ENCODE assay signal across 27 cellular contexts in genomic region chr5:126389179-126389578, GRCh38.
"Had no signal": no experiment of that assay in that cellular context is flagged by ENCODE, and none has a peak within 500 bp of the region (broad histone marks: within the 10 kb centered on the region; RNA-seq: fewer than 3 reads in every experiment).

No MANE protein-coding gene starts in this region.

- H3K9me3 ChIP-seq: ascending aorta, esophagus muscularis mucosa, gastrocnemius medialis had no signal

- DNase-seq: activated CD4-positive, alpha-beta memory T cell treated with anti-CD3 and anti-CD28 coated beads for 36 hours; activated CD4-positive, alpha-beta T cell treated with anti-CD3 and anti-CD28 coated beads for 36 hours; activated CD4-positive, alpha-beta T cell treated with anti-CD3 and anti-CD28 coated beads, Interleukin-2, amount 10 ng/mL, durations not matched to agents 24 days and 14 days; activated CD4-positive, CD25-positive, alpha-beta regulatory T cell; activated CD4-positive, CD25-positive, alpha-beta regulatory T cell treated with anti-CD3 and anti-CD28 coated beads, Interleukin-2, amount 50 U/mL, for 72 hours; activated CD8-positive, alpha-beta memory T cell treated with anti-CD3 and anti-CD28 coated beads, Interleukin-2, amount 10 ng/mL, durations not matched to agents 7 days and 5 days; activated CD8-positive, alpha-beta memory T cell treated with anti-CD3 and anti-CD28 coated beads, Interleukin-2, amount 50 U/mL, for 4 hours; activated CD8-positive, alpha-beta T cell treated with anti-CD3 and anti-CD28 coated beads, Interleukin-2, amount 10 ng/mL, durations not matched to agents 7 days and 5 days; activated gamma-delta T cell; activated naive CD4-positive, alpha-beta T cell; activated naive CD4-positive, alpha-beta T cell treated with anti-CD3 and anti-CD28 coated beads, Interleukin-2, amount 10 ng/mL, durations not matched to agents 7 days and 5 days; activated naive CD8-positive, alpha-beta T cell treated with anti-CD3 and anti-CD28 coated beads, Interleukin-2, amount 10 ng/mL, durations not matched to agents 7 days and 5 days; activated T-cell treated with anti-CD3 and anti-CD28 coated beads, Interleukin-2, amount 50 U/mL, for 1 hour; activated T-cell treated with anti-CD3 and anti-CD28 coated beads, Interleukin-2, amount 50 U/mL, for 48 hours; cortex of kidney; dermis blood vessel endothelial cell; effector CD4-positive, alpha-beta T cell; effector memory CD8-positive, alpha-beta T cell; erythroblast; foreskin keratinocyte; gastrocnemius medialis; glutamatergic neuron; T-helper 2 cell had no signal

- H3K4me3 ChIP-seq: ascending aorta, esophagus muscularis mucosa, gastrocnemius medialis had no signal

- ATAC-seq: activated CD4-positive, alpha-beta T cell treated with anti-CD3 and anti-CD28 coated beads for 36 hours; activated CD8-positive, alpha-beta memory T cell treated with anti-CD3 and anti-CD28 coated beads, Interleukin-2, amount 10 ng/mL, durations not matched to agents 7 days and 5 days; activated CD8-positive, alpha-beta T cell treated with anti-CD3 and anti-CD28 coated beads, Interleukin-2, amount 10 ng/mL, durations not matched to agents 7 days and 5 days; activated naive CD4-positive, alpha-beta T cell treated with anti-CD3 and anti-CD28 coated beads, Interleukin-2, amount 50 U/mL, for 72 hours; effector memory CD8-positive, alpha-beta T cell; foreskin keratinocyte; gastrocnemius medialis had no signal

- H3K27me3 ChIP-seq: ascending aorta, esophagus muscularis mucosa, foreskin keratinocyte, gastrocnemius medialis had no signal

- H3K27ac ChIP-seq: esophagus muscularis mucosa, foreskin keratinocyte had no signal

- FAIRE-seq: bronchial epithelial cell had no signal

- H3K36me3 ChIP-seq: ascending aorta, esophagus muscularis mucosa, gastrocnemius medialis had no signal
